8 cellular contexts compared by ENCODE assay signal in the genomic region with DNA sequence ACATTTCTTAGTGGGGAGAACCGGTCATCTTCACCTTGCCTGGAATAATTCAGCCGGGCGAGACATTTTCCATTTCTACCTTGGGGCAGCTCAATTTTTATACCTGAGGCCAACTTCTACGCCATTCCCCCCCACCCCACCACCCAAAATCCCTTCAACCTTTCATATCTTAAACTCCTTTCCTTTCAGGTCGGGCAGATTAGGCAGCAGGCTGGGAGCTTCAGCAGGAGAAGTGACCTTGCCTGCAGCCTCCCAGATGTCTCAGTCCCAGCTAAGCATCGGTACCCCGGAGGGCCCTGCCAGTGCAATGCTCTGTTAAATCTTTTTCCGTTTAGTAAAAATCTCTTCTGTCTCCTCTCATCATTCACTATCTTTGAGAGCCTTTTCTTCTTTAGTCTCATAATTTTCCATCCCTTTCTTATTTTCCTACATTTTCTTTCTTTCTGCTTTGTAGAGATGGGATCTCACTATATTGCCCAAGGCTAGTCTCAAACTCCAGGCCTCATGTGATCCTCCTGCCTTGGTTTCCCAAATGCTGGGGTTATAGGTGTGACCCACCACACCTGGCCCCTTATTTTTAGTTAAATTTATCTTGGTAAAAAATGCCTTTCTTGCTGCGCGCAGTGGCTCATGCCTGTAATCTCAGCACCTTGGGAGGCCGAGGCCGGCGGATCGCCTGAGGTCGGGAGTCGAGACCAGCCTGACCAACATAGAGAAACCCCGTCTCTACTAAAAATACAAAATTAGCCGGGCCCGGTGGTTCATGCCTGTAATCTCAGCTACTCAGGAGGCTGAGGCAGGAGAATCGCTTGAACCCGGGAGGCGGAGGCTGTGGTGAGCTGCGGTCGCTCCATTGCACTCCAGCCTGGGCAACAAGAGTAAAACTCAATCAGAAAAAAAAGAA. TPM values are rescaled to one million over a fixed set of nuclear protein-coding genes. Genes with fewer than 3 reads are reported as not detected.
DNase-seq lines count a peak whose midpoint lies in the region; ATAC-seq and TF ChIP-seq lines count a peak whose summit lies in the region.

No MANE protein-coding gene starts in this region.

- TF ChIP-seq CTCF in brain microvascular endothelial cell (IDR thresholded peaks at IDR 0.05; ENCODE audit: low read depth, low read length, missing control alignments) (no peak), lower leg skin (IDR thresholded peaks at IDR 0.05) (no peak), tibial nerve (IDR thresholded peaks at IDR 0.05) (no peak), GM10266 (IDR thresholded peaks at IDR 0.05; ENCODE audit: control insufficient read depth, insufficient read depth, low read depth, missing control alignments) (no peak)

- intact Hi-C loops in lower leg skin (cut with DNase I; ENCODE audit: low total_unique reads), result loop anchor here (10.0 kb wide), 1 partner anchor 60 kb away; no protein-coding TSS in a partner anchor

- no peak overlapping the region for H3K27ac Mint-ChIP-seq in activated naive CD8-positive, alpha-beta T cell treated with anti-CD3 and anti-CD28 coated beads, Interleukin-2, amount 10 ng/mL, durations not matched to agents 7 days and 5 days
- no peak overlapping the region for H3K27ac Mint-ChIP-seq in activated naive CD8-positive, alpha-beta T cell treated with anti-CD3 and anti-CD28 coated beads for 36 hours
- H3K27ac Mint-ChIP-seq in immature natural killer cell, result no peak overlapping the region

- H3K4me1 ChIP-seq in tibial nerve, result peaks cover 0 to 35% (median 9%) of the 10 kb centered on the region in 4 donors

- H3K4me1 Mint-ChIP-seq in activated naive CD8-positive, alpha-beta T cell treated with anti-CD3 and anti-CD28 coated beads, Interleukin-2, amount 10 ng/mL, durations not matched to agents 7 days and 5 days, result peaks cover 17% of the 10 kb centered on the region
- peaks cover 20% of the 10 kb centered on the region for H3K4me1 Mint-ChIP-seq in activated naive CD8-positive, alpha-beta T cell treated with anti-CD3 and anti-CD28 coated beads for 36 hours
- H3K4me1 Mint-ChIP-seq in immature natural killer cell, result peaks cover 20 to 28% of the 10 kb centered on the region in 2 donors

- no peaks in the 10 kb centered on the region for H3K27me3 Mint-ChIP-seq in activated naive CD8-positive, alpha-beta T cell treated with anti-CD3 and anti-CD28 coated beads, Interleukin-2, amount 10 ng/mL, durations not matched to agents 7 days and 5 days
- no peaks in the 10 kb centered on the region for H3K27me3 Mint-ChIP-seq in activated naive CD8-positive, alpha-beta T cell treated with anti-CD3 and anti-CD28 coated beads for 36 hours
- H3K27me3 Mint-ChIP-seq in immature natural killer cell (ENCODE audit: low read depth in 3 of 3), result peaks cover 2 to 7% (median 2%) of the 10 kb centered on the region in 3 donors

- POLR2A ChIA-PET in activated naive CD8-positive, alpha-beta T cell treated with anti-CD3 and anti-CD28 coated beads, Interleukin-2, amount 10 ng/mL, durations not matched to agents 7 days and 5 days (lab: Charles Lee), result interaction anchor here (0.6 to 14.4 kb wide), 7 partner anchors 31 to 153 kb away, joined by 3 to 761 read pairs (median 6); no protein-coding TSS in a partner anchor

- peak; percentile 43 for DNase-seq in activated naive CD8-positive, alpha-beta T cell treated with anti-CD3 and anti-CD28 coated beads, Interleukin-2, amount 10 ng/mL, durations not matched to agents 7 days and 5 days
- no peak for DNase-seq in activated naive CD8-positive, alpha-beta T cell treated with anti-CD3 and anti-CD28 coated beads for 36 hours
- DNase-seq in brain microvascular endothelial cell (no peak), lower leg skin (ENCODE audit: low spot score in 2 of 2) (no peak), tibial nerve (ENCODE audit: low spot score in 2 of 2) (no peak), GM10266 (ENCODE audit: extremely low spot score) (no peak), immature natural killer cell (no peak), SKM-1 treated with dmso at 0.1 percent for 144 hours (lab: John Stamatoyannopoulos, UW; ENCODE audit: unreplicated experiment) (no peak)

- peaks cover 30% of the 10 kb centered on the region for H3K36me3 ChIP-seq in brain microvascular endothelial cell (replicated peaks)
- peaks cover 0 to 33% (median 21%) of the 10 kb centered on the region in 3 donors for H3K36me3 ChIP-seq in tibial nerve

- ATAC-seq in activated naive CD8-positive, alpha-beta T cell treated with anti-CD3 and anti-CD28 coated beads, Interleukin-2, amount 10 ng/mL, durations not matched to agents 7 days and 5 days (ENCODE audit: low read depth), result no peak

- TF ChIP-seq EP300 in tibial nerve (IDR thresholded peaks at IDR 0.05), result no peak

- no peaks in the 10 kb centered on the region for H3K9me3 ChIP-seq in tibial nerve

- WGBS in lower leg skin, 2 donors, result 41 to 53% methylated on average over 24 of the region's 24 CpGs
- 38 to 40% methylated on average over 23 to 24 of the region's 24 CpGs for WGBS in tibial nerve, 2 donors

- H3K9me3 Mint-ChIP-seq in activated naive CD8-positive, alpha-beta T cell treated with anti-CD3 and anti-CD28 coated beads, Interleukin-2, amount 10 ng/mL, durations not matched to agents 7 days and 5 days, result no peaks in the 10 kb centered on the region
- no peaks in the 10 kb centered on the region for H3K9me3 Mint-ChIP-seq in activated naive CD8-positive, alpha-beta T cell treated with anti-CD3 and anti-CD28 coated beads for 36 hours
- H3K9me3 Mint-ChIP-seq in immature natural killer cell, result no peaks in the 10 kb centered on the region

- H3K4me3 ChIP-seq in brain microvascular endothelial cell (ENCODE audit: low read depth, low read length) (peak overlapping the region; percentile 91), lower leg skin (ENCODE audit: low read depth, poor library complexity, severe bottlenecking) (peak overlapping the region; percentile 4), tibial nerve (peak overlapping the region; percentile 40 to 77 (median 66))

- no peaks in the 10 kb centered on the region for H3K27me3 ChIP-seq in brain microvascular endothelial cell (replicated peaks)
- H3K27me3 ChIP-seq in tibial nerve, result no peaks in the 10 kb centered on the region

- TF ChIP-seq POLR2A in lower leg skin (IDR thresholded peaks at IDR 0.05), result no peak
- TF ChIP-seq POLR2A in tibial nerve (IDR thresholded peaks at IDR 0.05), result no peak

- peaks cover 15% of the 10 kb centered on the region for H3K36me3 Mint-ChIP-seq in activated naive CD8-positive, alpha-beta T cell treated with anti-CD3 and anti-CD28 coated beads, Interleukin-2, amount 10 ng/mL, durations not matched to agents 7 days and 5 days
- peaks cover 15% of the 10 kb centered on the region for H3K36me3 Mint-ChIP-seq in activated naive CD8-positive, alpha-beta T cell treated with anti-CD3 and anti-CD28 coated beads for 36 hours
- peaks cover 5 to 16% (median 13%) of the 10 kb centered on the region in 3 donors for H3K36me3 Mint-ChIP-seq in immature natural killer cell

- peak overlapping the region; percentile 91 for H3K27ac ChIP-seq in brain microvascular endothelial cell
- H3K27ac ChIP-seq in tibial nerve, result peak overlapping the region; percentile 82 to 95 (median 88)

- in situ Hi-C loops in brain microvascular endothelial cell (cut with HindIII; ENCODE audit: low pct_ligation_motif_present, low sequenced_read_pairs), result no loop called here

- H3K4me3 Mint-ChIP-seq in activated naive CD8-positive, alpha-beta T cell treated with anti-CD3 and anti-CD28 coated beads, Interleukin-2, amount 10 ng/mL, durations not matched to agents 7 days and 5 days, result no peak overlapping the region
- no peak overlapping the region for H3K4me3 Mint-ChIP-seq in activated naive CD8-positive, alpha-beta T cell treated with anti-CD3 and anti-CD28 coated beads for 36 hours
- no peak overlapping the region for H3K4me3 Mint-ChIP-seq in immature natural killer cell

RNA-seq across cellular contexts. Expression of a gene that starts 1.2 kb away (rescaled TPM):
- 100 to 1,000 TPM; 219 to 224 TPM for total RNA-seq in activated naive CD8-positive, alpha-beta T cell treated with anti-CD3 and anti-CD28 coated beads, Interleukin-2, amount 10 ng/mL, durations not matched to agents 7 days and 5 days
- total RNA-seq in activated naive CD8-positive, alpha-beta T cell treated with anti-CD3 and anti-CD28 coated beads for 36 hours, result 100 to 1,000 TPM; 125 to 147 TPM
- 10 to 100 TPM in 2 of 4 donors, 1 to 10 TPM in 2; 6.8 to 38.7 (median 11.3) TPM for total RNA-seq in lower leg skin
- 100 to 1,000 TPM in 3 of 4 donors, 10 to 100 TPM in 1; 83.4 to 262 (median 115) TPM for total RNA-seq in tibial nerve
- polyA plus RNA-seq in immature natural killer cell, result 100 to 1,000 TPM in 2 of 3 donors, 10 to 100 TPM in 1; 55.0 to 114 (median 114) TPM

Comparison
In these comparisons a context has a peak if more than half of its experiments do, and no peak if none do; other contexts are left out.
1. H3K4me3 ChIP-seq: peak in every context shown above with its lines; median percentile 91 in brain microvascular endothelial cell; 66 in tibial nerve; 4 in lower leg skin.